In genomic region chr1:205257735-205258134, GRCh38 we compare ENCODE assay signal across 1 cellular context.
TF ChIP-seq lines count a peak whose summit lies in the region.

No MANE protein-coding gene starts in this region.

TF ChIP-seq in IMR-90, 13 proteins besides CTCF, POLR2A, EP300 and RAD21 (continued from another document):
- TF ChIP-seq, protein P1, sequence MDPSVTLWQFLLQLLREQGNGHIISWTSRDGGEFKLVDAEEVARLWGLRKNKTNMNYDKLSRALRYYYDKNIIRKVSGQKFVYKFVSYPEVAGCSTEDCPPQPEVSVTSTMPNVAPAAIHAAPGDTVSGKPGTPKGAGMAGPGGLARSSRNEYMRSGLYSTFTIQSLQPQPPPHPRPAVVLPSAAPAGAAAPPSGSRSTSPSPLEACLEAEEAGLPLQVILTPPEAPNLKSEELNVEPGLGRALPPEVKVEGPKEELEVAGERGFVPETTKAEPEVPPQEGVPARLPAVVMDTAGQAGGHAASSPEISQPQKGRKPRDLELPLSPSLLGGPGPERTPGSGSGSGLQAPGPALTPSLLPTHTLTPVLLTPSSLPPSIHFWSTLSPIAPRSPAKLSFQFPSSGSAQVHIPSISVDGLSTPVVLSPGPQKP (IDR thresholded peaks at IDR 0.05; ENCODE audit: borderline replicate concordance, low read depth, low read length): no peak
TF ChIP-seq in IMR-90: peak in this region for 0.
